Comparison of ENCODE assay signal across 19 cellular contexts in genomic region chr19:19059018-19059836, GRCh38.
"Had no signal": no experiment of that assay in that cellular context is flagged by ENCODE, and none has a peak within 500 bp of the region (broad histone marks: within the 10 kb centered on the region; RNA-seq: fewer than 3 reads in every experiment).

No MANE protein-coding gene starts in this region.

- FAIRE-seq: astrocyte, TTC549 had no signal

- H3K36me3 ChIP-seq: breast epithelium had no signal

- DNase-seq: activated B cell treated with CpG ODN at 0.5 μM for 24 hours; activated CD4-positive, alpha-beta memory T cell treated with anti-CD3 and anti-CD28 coated beads, Interleukin-2, amount 10 ng/mL, durations not matched to agents 7 days and 5 days; activated CD4-positive, alpha-beta T cell treated with anti-CD3 and anti-CD28 coated beads for 4 hours; activated naive CD4-positive, alpha-beta T cell treated with anti-CD3 and anti-CD28 coated beads for 36 hours; activated T-cell treated with anti-CD3 and anti-CD28 coated beads, Interleukin-2, amount 50 U/mL, for 1 hour; effector CD4-positive, alpha-beta T cell; naive thymus-derived CD8-positive, alpha-beta T cell; stimulated activated CD4-positive, alpha-beta T cell treated with anti-CD3 and anti-CD28 coated beads, Interleukin-12 subunit alpha, Interleukin-12 subunit beta, amount 100 ng/mL, for 4 hours; stimulated activated CD4-positive, alpha-beta T cell treated with anti-CD3 and anti-CD28 coated beads, Interleukin-1b, Interleukin-23, amount 100 ng/mL, for 48 hours; stimulated activated CD8-positive, alpha-beta memory T cell treated with anti-CD3 and anti-CD28 coated beads, Interleukin-4, amount 100 ng/mL, for 48 hours had no signal

- H3K9me3 ChIP-seq: breast epithelium, esophagus muscularis mucosa, neutrophil had no signal

- H3K9ac ChIP-seq: parathyroid adenoma had no signal

- H3K27me3 Mint-ChIP-seq: activated B cell treated with CpG ODN at 0.5 μM for 24 hours; activated CD4-positive, alpha-beta memory T cell treated with anti-CD3 and anti-CD28 coated beads, Interleukin-2, amount 10 ng/mL, durations not matched to agents 7 days and 5 days; activated T-helper 17 cell treated with anti-CD3 and anti-CD28 coated beads, Interleukin-2, amount 50 U/mL, for 72 hours; naive thymus-derived CD8-positive, alpha-beta T cell; stimulated activated naive CD8-positive, alpha-beta T cell treated with anti-CD3 and anti-CD28 coated beads, Interleukin-15, Interleukin-2, amounts not matched to agents 100 ng/mL and 50 ng/mL, for 24 hours; type B pancreatic cell had no signal

- H3K27me3 ChIP-seq: breast epithelium, esophagus muscularis mucosa, neutrophil had no signal

- H3K4me1 Mint-ChIP-seq: activated T-helper 17 cell treated with anti-CD3 and anti-CD28 coated beads, Interleukin-2, amount 50 U/mL, for 72 hours had no signal

- H3K4me3 ChIP-seq: breast epithelium, esophagus muscularis mucosa had no signal

- H3K27ac ChIP-seq: breast epithelium, esophagus muscularis mucosa, neutrophil, parathyroid adenoma had no signal

- H3K79me2 ChIP-seq: parathyroid adenoma had no signal

- H3K9me3 Mint-ChIP-seq: activated B cell treated with CpG ODN at 0.5 μM for 24 hours; activated CD4-positive, alpha-beta memory T cell treated with anti-CD3 and anti-CD28 coated beads, Interleukin-2, amount 10 ng/mL, durations not matched to agents 7 days and 5 days; activated naive CD4-positive, alpha-beta T cell treated with anti-CD3 and anti-CD28 coated beads for 36 hours; activated T-helper 17 cell treated with anti-CD3 and anti-CD28 coated beads, Interleukin-2, amount 50 U/mL, for 72 hours; naive thymus-derived CD8-positive, alpha-beta T cell; stimulated activated naive CD8-positive, alpha-beta T cell treated with anti-CD3 and anti-CD28 coated beads, Interleukin-15, Interleukin-2, amounts not matched to agents 100 ng/mL and 50 ng/mL, for 24 hours; type B pancreatic cell had no signal

- H3K4me3 Mint-ChIP-seq: activated B cell treated with CpG ODN at 0.5 μM for 24 hours; activated CD4-positive, alpha-beta memory T cell treated with anti-CD3 and anti-CD28 coated beads, Interleukin-2, amount 10 ng/mL, durations not matched to agents 7 days and 5 days; activated naive CD4-positive, alpha-beta T cell treated with anti-CD3 and anti-CD28 coated beads for 36 hours; activated T-helper 17 cell treated with anti-CD3 and anti-CD28 coated beads, Interleukin-2, amount 50 U/mL, for 72 hours; stimulated activated naive CD8-positive, alpha-beta T cell treated with anti-CD3 and anti-CD28 coated beads, Interleukin-15, Interleukin-2, amounts not matched to agents 100 ng/mL and 50 ng/mL, for 24 hours; type B pancreatic cell had no signal

- ATAC-seq: activated T-helper 17 cell treated with anti-CD3 and anti-CD28 coated beads, Interleukin-2, amount 50 U/mL, for 72 hours; naive thymus-derived CD8-positive, alpha-beta T cell had no signal

- H3K27ac Mint-ChIP-seq: activated B cell treated with CpG ODN at 0.5 μM for 24 hours; activated CD4-positive, alpha-beta memory T cell treated with anti-CD3 and anti-CD28 coated beads, Interleukin-2, amount 10 ng/mL, durations not matched to agents 7 days and 5 days; activated naive CD4-positive, alpha-beta T cell treated with anti-CD3 and anti-CD28 coated beads for 36 hours; activated T-helper 17 cell treated with anti-CD3 and anti-CD28 coated beads, Interleukin-2, amount 50 U/mL, for 72 hours; stimulated activated naive CD8-positive, alpha-beta T cell treated with anti-CD3 and anti-CD28 coated beads, Interleukin-15, Interleukin-2, amounts not matched to agents 100 ng/mL and 50 ng/mL, for 24 hours; type B pancreatic cell had no signal

- H2AFZ ChIP-seq: parathyroid adenoma had no signal

- H3K4me1 ChIP-seq: breast epithelium had no signal

- H3K36me3 Mint-ChIP-seq: type B pancreatic cell had no signal
